Comparison of ENCODE assay signal across 8 cellular contexts in the genomic region with DNA sequence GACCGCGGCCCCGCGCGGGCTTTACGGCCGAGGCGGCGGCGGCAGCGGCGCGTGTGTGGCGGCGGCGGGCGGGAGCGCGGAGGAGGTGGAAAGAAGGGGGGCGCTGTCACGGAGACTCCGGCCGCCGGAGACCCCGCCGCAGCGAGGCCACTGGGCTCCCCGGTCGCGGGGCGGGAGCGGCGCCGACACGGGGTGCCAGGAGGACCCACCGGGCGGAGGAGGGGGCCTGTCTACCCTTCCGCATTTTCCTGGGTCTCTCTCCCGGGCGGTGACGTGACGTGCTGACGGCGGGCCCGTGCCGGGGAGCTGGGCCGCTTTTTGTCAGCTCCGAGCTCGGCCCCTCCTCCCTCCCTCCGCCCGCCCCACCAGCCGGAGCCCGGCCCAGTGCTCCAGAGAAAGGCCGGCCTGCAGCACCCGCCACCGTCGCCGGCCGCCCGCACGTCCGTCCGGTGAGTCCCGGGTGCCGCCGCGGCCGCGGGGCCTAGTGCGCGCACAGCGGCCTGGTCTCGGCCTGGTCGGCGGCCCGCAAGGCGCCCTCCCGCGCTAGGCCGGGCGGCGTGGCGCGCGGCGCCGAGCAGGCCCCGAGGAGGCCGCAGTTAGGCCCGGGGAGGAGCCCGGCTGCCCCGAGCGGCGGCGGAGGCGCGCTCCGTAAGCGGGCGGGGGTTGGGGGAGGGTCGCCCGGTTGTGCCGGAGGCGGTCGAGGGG. TPM values are rescaled to one million over a fixed set of nuclear protein-coding genes. Genes with fewer than 3 reads are reported as not detected.
A peak's percentile ranks its signal among the peaks of the same experiment; 100 is the strongest.
DNase-seq lines count a peak whose midpoint lies in the region; ATAC-seq and TF ChIP-seq lines count a peak whose summit lies in the region.

Gene ZFX, plus strand, starts transcription at position 384 of the 705 bp plus-strand sequence. CDS start 23,014 bp downstream, outside the sequence.

- H3K4me2 ChIP-seq in GM23338: peak within 1 kb of the TSS; percentile 80

- H3K79me2 ChIP-seq in GM23338 (replicated peaks; ENCODE audit: insufficient read depth): peaks cover 40% of the 10 kb centered on the region

- H3K9me2 ChIP-seq in GM23338 (ENCODE audit: insufficient read depth): no peaks in the 10 kb centered on the region

- TF ChIP-seq CTCF in GM23338 (conservative IDR thresholded peaks at IDR 0.05; ENCODE audit: low read depth in 2 of 2) (no peak), right lobe of liver (IDR thresholded peaks at IDR 0.05) (peak; percentile 9 to 33 (median 12))

- WGBS in right lobe of liver (ENCODE audit: insufficient coverage, low coverage, low lambda C conversion rate, missing lambda C conversion rate): 0% methylated on average over 10 of the region's 105 CpGs

- peak; percentile 36 for ATAC-seq in GM23338
- ATAC-seq in right lobe of liver: peak; percentile 53 to 81 (median 64)

- no peaks in the 10 kb centered on the region; the same call in 2 of the 3 replicates for H3K9me3 Mint-ChIP-seq in GM23338
- no peaks in the 10 kb centered on the region for H3K9me3 Mint-ChIP-seq in activated CD4-positive, alpha-beta T cell treated with anti-CD3 and anti-CD28 coated beads, Interleukin-2, amount 10 ng/mL, durations not matched to agents 24 days and 14 days
- H3K9me3 Mint-ChIP-seq in dendritic cell treated with granulocyte-macrophage colony-stimulating factor and Interleukin-4, amounts not matched to agents 40 ng/mL and 50 ng/mL, for 4 days: no peaks in the 10 kb centered on the region

- peaks cover 49% of the 10 kb centered on the region for H3K4me1 Mint-ChIP-seq in GM23338
- H3K4me1 Mint-ChIP-seq in activated CD4-positive, alpha-beta T cell treated with anti-CD3 and anti-CD28 coated beads, Interleukin-2, amount 10 ng/mL, durations not matched to agents 24 days and 14 days: peaks cover 34% of the 10 kb centered on the region
- H3K4me1 Mint-ChIP-seq in dendritic cell treated with granulocyte-macrophage colony-stimulating factor and Interleukin-4, amounts not matched to agents 40 ng/mL and 50 ng/mL, for 4 days (ENCODE audit: low read depth): peaks cover 26% of the 10 kb centered on the region

- peaks cover 6% of the 10 kb centered on the region; the same call in 1 of the 2 replicates for H3F3A ChIP-seq in GM23338 (replicated peaks; ENCODE audit: low read depth)

- H3K27ac ChIP-seq in GM23338 (ENCODE audit: low read depth): peak within 1 kb of the TSS; percentile 99
- peak within 1 kb of the TSS; percentile 94 to 98 (median 97) for H3K27ac ChIP-seq in right lobe of liver

- no peaks in the 10 kb centered on the region for H3K27me3 ChIP-seq in GM23338 (ENCODE audit: insufficient read depth)
- H3K27me3 ChIP-seq in right lobe of liver: no peaks in the 10 kb centered on the region

- intact Hi-C loops in activated CD4-positive, alpha-beta T cell treated with anti-CD3 and anti-CD28 coated beads, Interleukin-2, amount 10 ng/mL, durations not matched to agents 24 days and 14 days (cut with micrococcal nuclease): loop anchor here (1.0 to 10.0 kb wide), 9 partner anchors 19 to 417 kb away; partner anchors contain the start of genes APOO, CXorf58, EIF2S3 and SAT1
- intact Hi-C loops in dendritic cell treated with granulocyte-macrophage colony-stimulating factor and Interleukin-4, amounts not matched to agents 40 ng/mL and 50 ng/mL, for 4 days (cut with micrococcal nuclease): loop anchor here (2.0 to 5.0 kb wide), 2 partner anchors 93 to 242 kb away; partner anchors contain the start of genes APOO and CXorf58
- intact Hi-C loops in right lobe of liver (cut with DNase I): no loop called here

- peak within 1 kb of the TSS; percentile 94 for H3K27ac Mint-ChIP-seq in GM23338
- H3K27ac Mint-ChIP-seq in activated CD4-positive, alpha-beta T cell treated with anti-CD3 and anti-CD28 coated beads, Interleukin-2, amount 10 ng/mL, durations not matched to agents 24 days and 14 days: peak within 1 kb of the TSS; percentile 95
- peak within 1 kb of the TSS; percentile 82 for H3K27ac Mint-ChIP-seq in dendritic cell treated with granulocyte-macrophage colony-stimulating factor and Interleukin-4, amounts not matched to agents 40 ng/mL and 50 ng/mL, for 4 days

- H3K4me3 Mint-ChIP-seq in GM23338: peak within 1 kb of the TSS; percentile 91
- H3K4me3 Mint-ChIP-seq in activated CD4-positive, alpha-beta T cell treated with anti-CD3 and anti-CD28 coated beads, Interleukin-2, amount 10 ng/mL, durations not matched to agents 24 days and 14 days: peak within 1 kb of the TSS; percentile 88
- H3K4me3 Mint-ChIP-seq in dendritic cell treated with granulocyte-macrophage colony-stimulating factor and Interleukin-4, amounts not matched to agents 40 ng/mL and 50 ng/mL, for 4 days: peak within 1 kb of the TSS; percentile 80

- no peaks in the 10 kb centered on the region for H3K36me3 ChIP-seq in GM23338 (ENCODE audit: insufficient read depth)
- H3K36me3 ChIP-seq in right lobe of liver: no peaks in the 10 kb centered on the region

- peak within 1 kb of the TSS; percentile 88 for H3K4me3 ChIP-seq in GM23338
- peak within 1 kb of the TSS; percentile 71 to 83 (median 71) for H3K4me3 ChIP-seq in right lobe of liver

- no peaks in the 10 kb centered on the region for H3K9me3 ChIP-seq in right lobe of liver

- H3K4me1 ChIP-seq in GM23338 (ENCODE audit: insufficient read depth) (peaks cover 27% of the 10 kb centered on the region), right lobe of liver (peaks cover 0 to 45% (median 15%) of the 10 kb centered on the region in 4 donors)

- H3K36me3 Mint-ChIP-seq in GM23338 (ENCODE audit: low read depth): peaks cover 11% of the 10 kb centered on the region
- peaks cover 22% of the 10 kb centered on the region for H3K36me3 Mint-ChIP-seq in activated CD4-positive, alpha-beta T cell treated with anti-CD3 and anti-CD28 coated beads, Interleukin-2, amount 10 ng/mL, durations not matched to agents 24 days and 14 days (ENCODE audit: low read depth)
- H3K36me3 Mint-ChIP-seq in dendritic cell treated with granulocyte-macrophage colony-stimulating factor and Interleukin-4, amounts not matched to agents 40 ng/mL and 50 ng/mL, for 4 days (ENCODE audit: low read depth): peaks cover 33% of the 10 kb centered on the region

- no peak for DNase-seq in GM23338 (ENCODE audit: low spot score)
- DNase-seq in M059J (ENCODE audit: low read depth): peak; percentile 58
- DNase-seq in activated CD4-positive, alpha-beta T cell treated with anti-CD3 and anti-CD28 coated beads, Interleukin-2, amount 10 ng/mL, durations not matched to agents 24 days and 14 days: peak; percentile 84
- peak; percentile 69 to 88 (median 80) for DNase-seq in right lobe of liver
- DNase-seq in stimulated activated CD4-positive, alpha-beta T cell treated with anti-CD3 and anti-CD28 coated beads, Interleukin-4, amount 100 ng/mL, for 4 hours: peak; percentile 58 to 62
- no peak for DNase-seq in DMS153 treated with DMSO at 0.1 percent for 48 hours (lab: John Stamatoyannopoulos, UW; ENCODE audit: unreplicated experiment)

- no peak within 1 kb of the TSS for H2AFZ ChIP-seq in GM23338

- TF ChIP-seq POLR2A in GM10847 (IDR thresholded peaks at IDR 0.05; ENCODE audit: extremely low read depth, insufficient read length) (peak; percentile 62), right lobe of liver (IDR thresholded peaks at IDR 0.05) (peak; percentile 71)

- no peaks in the 10 kb centered on the region for H4K20me1 ChIP-seq in GM23338 (replicated peaks; ENCODE audit: insufficient read depth)

- H3K27me3 Mint-ChIP-seq in GM23338 (ENCODE audit: insufficient read depth, low read depth, poor library complexity): no peaks in the 10 kb centered on the region
- H3K27me3 Mint-ChIP-seq in activated CD4-positive, alpha-beta T cell treated with anti-CD3 and anti-CD28 coated beads, Interleukin-2, amount 10 ng/mL, durations not matched to agents 24 days and 14 days: no peaks in the 10 kb centered on the region
- no peaks in the 10 kb centered on the region for H3K27me3 Mint-ChIP-seq in dendritic cell treated with granulocyte-macrophage colony-stimulating factor and Interleukin-4, amounts not matched to agents 40 ng/mL and 50 ng/mL, for 4 days

TF ChIP-seq in GM23338, 12 proteins besides CTCF, POLR2A, EP300 and RAD21 (continues in another document):
- TF ChIP-seq ETS1 (IDR thresholded peaks at IDR 0.05) (no peak), JUNB (IDR thresholded peaks at IDR 0.05; ENCODE audit: unreplicated experiment) (no peak), EZH2 (IDR thresholded peaks at IDR 0.05; ENCODE audit: low read depth, unreplicated experiment) (no peak), CREB1 (CRISPR knock-in tag; IDR thresholded peaks at IDR 0.05; ENCODE audit: low read depth) (no peak)

RNA-seq across cellular contexts. Expression of gene ZFX, which starts in this region (rescaled TPM):
- 15.4 and 15.9 TPM in 2 replicates for total RNA-seq in GM23338 (2014; rRNA removed; shearing (Covaris generic))
- 8.3 and 11.0 TPM in 2 replicates for polyA plus RNA-seq in GM23338 (2016; fragmentation: Nextera tagmentation; extraction: Ambion mirVana)
- 31.3 and 96.7 TPM in 2 replicates for total RNA-seq in M059J (2014; rRNA removed; shearing (Covaris generic))
- 38.8 and 49.9 TPM in 2 replicates for total RNA-seq in activated CD4-positive, alpha-beta T cell treated with anti-CD3 and anti-CD28 coated beads, Interleukin-2, amount 10 ng/mL, durations not matched to agents 24 days and 14 days
- total RNA-seq in right lobe of liver: 10 to 100 TPM; 16.4 to 31.7 (median 23.5) TPM

Comparison
In these comparisons a context has a peak if more than half of its experiments do, and no peak if none do; other contexts are left out.
1. DNase-seq: peak in M059J (single experiment), activated CD4-positive, alpha-beta T cell treated with anti-CD3 and anti-CD28 coated beads, Interleukin-2, amount 10 ng/mL, durations not matched to agents 24 days and 14 days (single experiment), right lobe of liver (3 of 3) and stimulated activated CD4-positive, alpha-beta T cell treated with anti-CD3 and anti-CD28 coated beads, Interleukin-4, amount 100 ng/mL, for 4 hours (2 of 2); none in GM23338 (single experiment) and DMS153 treated with DMSO at 0.1 percent for 48 hours (single experiment).
2. CTCF ChIP-seq: peak in right lobe of liver (4 of 4); none in GM23338 (0 of 2).
3. intact Hi-C loops: an anchor here in activated CD4-positive, alpha-beta T cell treated with anti-CD3 and anti-CD28 coated beads, Interleukin-2, amount 10 ng/mL, durations not matched to agents 24 days and 14 days (1.0 to 10.0 kb wide) and dendritic cell treated with granulocyte-macrophage colony-stimulating factor and Interleukin-4, amounts not matched to agents 40 ng/mL and 50 ng/mL, for 4 days (2.0 to 5.0 kb wide); none called in right lobe of liver.
4. Peak in every context shown above with its lines, with median percentiles within 50 percentile points of each other: H3K27ac Mint-ChIP-seq and H3K4me3 Mint-ChIP-seq.